Comparison of ENCODE assay signal across 19 cellular contexts in the genomic region with DNA sequence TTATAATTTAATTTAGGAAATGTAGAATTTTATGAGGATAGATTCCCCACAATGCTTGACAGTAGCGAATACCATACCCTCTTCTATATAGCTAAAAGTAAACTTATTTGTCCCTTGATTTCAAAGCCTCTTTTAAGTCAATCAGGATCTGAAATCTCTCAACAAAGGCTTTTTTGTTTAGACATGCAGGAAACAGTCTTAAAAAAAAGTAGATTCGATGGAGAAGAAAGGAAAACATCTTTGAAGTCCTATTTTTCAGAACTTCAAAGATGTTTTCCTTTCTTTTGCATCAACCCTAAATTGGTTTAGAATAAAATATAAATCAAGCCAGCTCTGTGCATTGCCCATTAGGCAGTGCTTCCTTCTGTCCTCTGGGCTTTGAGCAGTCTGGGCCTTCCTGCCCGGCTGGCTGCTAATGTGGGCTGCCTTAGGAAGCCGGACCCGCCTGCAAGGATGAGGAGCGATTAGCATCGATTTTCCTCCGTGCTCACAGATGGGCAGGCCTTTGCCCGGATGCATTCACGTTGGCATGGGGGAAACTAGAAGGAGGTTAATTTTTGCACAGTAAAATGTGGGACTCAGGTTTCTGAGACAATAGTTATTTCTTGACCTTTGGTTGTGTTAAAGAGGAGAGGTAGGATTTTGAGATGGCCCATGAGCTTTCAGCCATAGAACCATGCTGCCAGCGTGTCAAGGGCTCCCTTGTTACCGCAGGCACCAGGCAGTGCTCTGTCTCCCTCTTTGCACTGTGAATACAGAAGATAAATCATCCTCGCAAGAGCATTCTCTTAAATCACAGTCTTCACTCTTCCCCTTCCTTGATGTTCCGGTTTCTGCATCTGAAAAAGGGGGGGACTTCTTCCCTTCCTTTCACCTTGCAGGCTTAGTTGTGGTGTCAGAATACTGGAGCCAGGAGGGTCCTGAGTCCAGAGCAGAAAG.
"Had no signal": no experiment of that assay in that cellular context is flagged by ENCODE, and none has a peak within 500 bp of the region (broad histone marks: within the 10 kb centered on the region; RNA-seq: fewer than 3 reads in every experiment).

No MANE protein-coding gene starts in this region.

- H3K27me3 ChIP-seq: body of pancreas, ovary, tibial nerve, uterus had no signal

- DNase-seq: activated CD4-positive, alpha-beta T cell treated with anti-CD3 and anti-CD28 coated beads for 4 hours; activated CD8-positive, alpha-beta memory T cell treated with anti-CD3 and anti-CD28 coated beads, Interleukin-2, amount 50 U/mL, for 4 hours; activated CD8-positive, alpha-beta T cell treated with anti-CD3 and anti-CD28 coated beads, Interleukin-2, amount 10 ng/mL, durations not matched to agents 7 days and 5 days; activated effector memory CD4-positive, alpha-beta T cell treated with anti-CD3 and anti-CD28 coated beads, Interleukin-2, amount 50 U/mL, for 16 hours; activated T-cell treated with anti-CD3 and anti-CD28 coated beads, Interleukin-2, amount 50 U/mL, for 48 hours; body of pancreas; hippocampal formation; kidney; left ventricle myocardium inferior; ovary; stimulated activated CD4-positive, alpha-beta T cell treated with anti-CD3 and anti-CD28 coated beads, Interleukin-4, amount 100 ng/mL, for 1 hour; stimulated activated naive B cell treated with anti-CD40 and anti-IgM and Interleukin-4, amounts not matched to agents 10 μg/mL and 1 μg/mL and 100 μg/mL, for 72 hours; T-helper 2 cell; uterus had no signal

- H3K27ac Mint-ChIP-seq: activated CD8-positive, alpha-beta T cell treated with anti-CD3 and anti-CD28 coated beads, Interleukin-2, amount 10 ng/mL, durations not matched to agents 7 days and 5 days; activated naive CD8-positive, alpha-beta T cell; memory B cell; nephron; stimulated activated naive B cell treated with anti-CD40 and anti-IgM and Interleukin-4, amounts not matched to agents 10 μg/mL and 1 μg/mL and 100 μg/mL, for 72 hours had no signal

- H3K4me3 Mint-ChIP-seq: activated CD8-positive, alpha-beta T cell treated with anti-CD3 and anti-CD28 coated beads, Interleukin-2, amount 10 ng/mL, durations not matched to agents 7 days and 5 days; activated naive CD8-positive, alpha-beta T cell; memory B cell; nephron; stimulated activated naive B cell treated with anti-CD40 and anti-IgM and Interleukin-4, amounts not matched to agents 10 μg/mL and 1 μg/mL and 100 μg/mL, for 72 hours had no signal

- H3K4me1 Mint-ChIP-seq: memory B cell; stimulated activated naive B cell treated with anti-CD40 and anti-IgM and Interleukin-4, amounts not matched to agents 10 μg/mL and 1 μg/mL and 100 μg/mL, for 72 hours had no signal

- H3K4me3 ChIP-seq: body of pancreas, left ventricle myocardium inferior, ovary, tibial nerve, uterus had no signal

- H3K9me3 ChIP-seq: body of pancreas, left ventricle myocardium inferior, ovary, tibial nerve, uterus had no signal

- H3K27me3 Mint-ChIP-seq: activated naive CD8-positive, alpha-beta T cell; memory B cell; stimulated activated naive B cell treated with anti-CD40 and anti-IgM and Interleukin-4, amounts not matched to agents 10 μg/mL and 1 μg/mL and 100 μg/mL, for 72 hours had no signal

- H3K27ac ChIP-seq: body of pancreas, left ventricle myocardium inferior, ovary, tibial nerve, uterus had no signal

- H3K9me3 Mint-ChIP-seq: memory B cell; nephron; stimulated activated naive B cell treated with anti-CD40 and anti-IgM and Interleukin-4, amounts not matched to agents 10 μg/mL and 1 μg/mL and 100 μg/mL, for 72 hours had no signal

- H3K4me1 ChIP-seq: body of pancreas, tibial nerve, uterus had no signal

- H3K36me3 ChIP-seq: ovary, uterus had no signal

- ATAC-seq: activated CD8-positive, alpha-beta T cell treated with anti-CD3 and anti-CD28 coated beads, Interleukin-2, amount 10 ng/mL, durations not matched to agents 7 days and 5 days; body of pancreas; esophagus mucosa; stimulated activated naive B cell treated with anti-CD40 and anti-IgM and Interleukin-4, amounts not matched to agents 10 μg/mL and 1 μg/mL and 100 μg/mL, for 72 hours had no signal
